Comparison of ENCODE assay signal across 8 cellular contexts in genomic region chr6:71478834-71479541, GRCh38.
DNase-seq lines count a peak whose midpoint lies in the region; ATAC-seq and TF ChIP-seq lines count a peak whose summit lies in the region.

No MANE protein-coding gene starts in this region.

- no peak overlapping the region for H3K4me3 Mint-ChIP-seq in immature natural killer cell

- H3K9me3 ChIP-seq in psoas muscle: no peaks in the 10 kb centered on the region

- peak in 3 of 4 donors; percentile 24 to 45 (median 30) for ATAC-seq in psoas muscle
- no peak for ATAC-seq in HG03196 (IDR thresholded peaks at IDR 0.05; ENCODE audit: unreplicated experiment)

- peak overlapping the region; percentile 61 for H3K27ac ChIP-seq in psoas muscle

- H3K4me1 ChIP-seq in psoas muscle: peaks cover 12% of the 10 kb centered on the region

- no peaks in the 10 kb centered on the region for H3K36me3 Mint-ChIP-seq in immature natural killer cell

- DNase-seq in ELF-1 (ENCODE audit: low read depth, low spot score) (peak; percentile 17), SW480 (ENCODE audit: low spot score) (peak; percentile 18), foreskin fibroblast (peak; percentile 88 to 92), psoas muscle (no peak), immature natural killer cell (no peak), NCI-H2107 (lab: John Stamatoyannopoulos, UW) (no peak), activated T-cell treated with anti-CD3 and anti-CD28 coated beads for 4 hours (no peak)

- no peaks in the 10 kb centered on the region for H3K36me3 ChIP-seq in psoas muscle (ENCODE audit: insufficient read depth in 1 of 2, low read depth in 1 of 2)

- H3K4me3 ChIP-seq in foreskin fibroblast (ENCODE audit: low read depth in 1 of 2, low read length in 2 of 2): no peak overlapping the region
- H3K4me3 ChIP-seq in psoas muscle: no peak overlapping the region

- H3K27me3 Mint-ChIP-seq in immature natural killer cell (ENCODE audit: low read depth in 3 of 3): peaks cover 0 to 4% (median 0%) of the 10 kb centered on the region in 3 donors

- intact Hi-C loops in psoas muscle (cut with DNase I): no loop called here

- TF ChIP-seq CTCF in foreskin fibroblast (IDR thresholded peaks at IDR 0.05; ENCODE audit: low read depth, low read length): no peak
- TF ChIP-seq CTCF in psoas muscle (IDR thresholded peaks at IDR 0.05): no peak

- no peaks in the 10 kb centered on the region for H3K4me1 Mint-ChIP-seq in immature natural killer cell

- 61 to 76% (median 66%) methylated on average over 2 of the region's 2 CpGs for WGBS in psoas muscle, 3 donors

- no peak overlapping the region for H3K27ac Mint-ChIP-seq in immature natural killer cell

- H3K27me3 ChIP-seq in psoas muscle (ENCODE audit: insufficient read depth in 3 of 3, low read length in 2 of 3): no peaks in the 10 kb centered on the region

- peaks cover 0 to 4% (median 0%) of the 10 kb centered on the region in 6 donors for H3K9me3 Mint-ChIP-seq in immature natural killer cell

Comparison
In these comparisons a context has a peak if more than half of its experiments do, and no peak if none do; other contexts are left out.
1. DNase-seq: peak in ELF-1 (single experiment), SW480 (single experiment) and foreskin fibroblast (2 of 2); none in psoas muscle (0 of 2), immature natural killer cell (0 of 3), NCI-H2107 (single experiment) and activated T-cell treated with anti-CD3 and anti-CD28 coated beads for 4 hours (single experiment).